ENCODE assay signal across 8 cellular contexts in genomic region chr14:20682435-20683124, GRCh38. TPM values are rescaled to one million over a fixed set of nuclear protein-coding genes. Genes with fewer than 3 reads are reported as not detected.
DNase-seq lines count a peak whose midpoint lies in the region; ATAC-seq and TF ChIP-seq lines count a peak whose summit lies in the region.

No MANE protein-coding gene starts in this region.

- peak overlapping the region; percentile 100 for H3K27ac ChIP-seq in GM23248
- H3K27ac ChIP-seq in SJCRH30: peak overlapping the region; percentile 79
- peak overlapping the region; percentile 98 to 100 for H3K27ac ChIP-seq in thoracic aorta

- CTCF ChIA-PET in activated naive CD4-positive, alpha-beta T cell treated with anti-CD3 and anti-CD28 coated beads for 36 hours (lab: Charles Lee): interaction anchor here (1.0 to 5.0 kb wide), 10 partner anchors 9 to 73 kb away, joined by 4 to 36 read pairs (median 13); no protein-coding TSS in a partner anchor

- peak overlapping the region; percentile 99 for H3K4me2 ChIP-seq in GM23248 (ENCODE audit: unreplicated experiment)

- H3K9me3 ChIP-seq in GM23248 (ENCODE audit: low read depth): no peaks in the 10 kb centered on the region
- H3K9me3 ChIP-seq in SJCRH30 (replicated peaks): no peaks in the 10 kb centered on the region
- no peaks in the 10 kb centered on the region for H3K9me3 ChIP-seq in thoracic aorta

- H3K36me3 Mint-ChIP-seq in activated naive CD4-positive, alpha-beta T cell treated with anti-CD3 and anti-CD28 coated beads for 36 hours (ENCODE audit: low read depth): no peaks in the 10 kb centered on the region
- H3K36me3 Mint-ChIP-seq in glutamatergic neuron (ENCODE audit: unreplicated experiment) (no peaks in the 10 kb centered on the region), osteocyte (ENCODE audit: unreplicated experiment) (no peaks in the 10 kb centered on the region)

- TF ChIP-seq CTCF in glutamatergic neuron (IDR thresholded peaks at IDR 0.05; ENCODE audit: partially characterized antibody, unreplicated experiment) (no peak), osteocyte (IDR thresholded peaks at IDR 0.05) (no peak), thoracic aorta (IDR thresholded peaks at IDR 0.05) (no peak)

- peaks cover 22% of the 10 kb centered on the region for H3K4me1 Mint-ChIP-seq in activated naive CD4-positive, alpha-beta T cell treated with anti-CD3 and anti-CD28 coated beads for 36 hours (ENCODE audit: low read depth)
- peaks cover 9% of the 10 kb centered on the region for H3K4me1 Mint-ChIP-seq in glutamatergic neuron (ENCODE audit: low read depth, unreplicated experiment)
- peaks cover 28% of the 10 kb centered on the region for H3K4me1 Mint-ChIP-seq in osteocyte (ENCODE audit: unreplicated experiment)

- no peaks in the 10 kb centered on the region for H3K36me3 ChIP-seq in GM23248 (ENCODE audit: low read depth)
- H3K36me3 ChIP-seq in SJCRH30: no peaks in the 10 kb centered on the region
- no peaks in the 10 kb centered on the region for H3K36me3 ChIP-seq in thoracic aorta

- H3K4me1 ChIP-seq in GM23248 (ENCODE audit: insufficient read depth) (peaks cover 24% of the 10 kb centered on the region), SJCRH30 (no peaks in the 10 kb centered on the region), thoracic aorta (ENCODE audit: control insufficient read depth in 1 of 2, low read depth in 2 of 2) (peaks cover 18 to 37% of the 10 kb centered on the region in 2 donors)

- H3K4me3 Mint-ChIP-seq in activated naive CD4-positive, alpha-beta T cell treated with anti-CD3 and anti-CD28 coated beads for 36 hours: no peak overlapping the region
- H3K4me3 Mint-ChIP-seq in glutamatergic neuron (ENCODE audit: unreplicated experiment) (no peak overlapping the region), osteocyte (ENCODE audit: unreplicated experiment) (no peak overlapping the region)

- in situ Hi-C loops in GM23248 (cut with MboI): no loop called here

- no peaks in the 10 kb centered on the region for H3K9me3 Mint-ChIP-seq in activated naive CD4-positive, alpha-beta T cell treated with anti-CD3 and anti-CD28 coated beads for 36 hours
- H3K9me3 Mint-ChIP-seq in glutamatergic neuron (ENCODE audit: unreplicated experiment): peaks cover 9% of the 10 kb centered on the region
- H3K9me3 Mint-ChIP-seq in osteocyte (ENCODE audit: unreplicated experiment): no peaks in the 10 kb centered on the region

- no peaks in the 10 kb centered on the region for H3K27me3 Mint-ChIP-seq in activated naive CD4-positive, alpha-beta T cell treated with anti-CD3 and anti-CD28 coated beads for 36 hours (ENCODE audit: low read depth)
- H3K27me3 Mint-ChIP-seq in glutamatergic neuron (ENCODE audit: unreplicated experiment): peaks cover 2% of the 10 kb centered on the region
- no peaks in the 10 kb centered on the region for H3K27me3 Mint-ChIP-seq in osteocyte (ENCODE audit: unreplicated experiment)

- intact Hi-C loops in activated naive CD4-positive, alpha-beta T cell treated with anti-CD3 and anti-CD28 coated beads for 36 hours (cut with micrococcal nuclease): loop anchor here (1.0 to 10.0 kb wide), 14 partner anchors 9 to 772 kb away; partner anchors contain the start of genes APEX1, CCNB1IP1, CHD8 and HNRNPC

- peak; percentile 96 for DNase-seq in EH (ENCODE audit: low read depth)
- DNase-seq in GM23248: peak; percentile 97
- DNase-seq in Kasumi-1 (lab: John Stamatoyannopoulos, UW): peak; percentile 76
- peak; percentile 82 to 90 for DNase-seq in SJCRH30
- DNase-seq in activated naive CD4-positive, alpha-beta T cell treated with anti-CD3 and anti-CD28 coated beads for 36 hours: peak; percentile 81
- DNase-seq in glutamatergic neuron: peak; percentile 81
- peak; percentile 93 for DNase-seq in osteocyte (ENCODE audit: extremely low spot score, unreplicated experiment)
- DNase-seq in thoracic aorta (ENCODE audit: low spot score): peak; percentile 61

- H2AFZ ChIP-seq in GM23248: peak overlapping the region; percentile 96

- 0 out of 2 replicates have a peak, but pooled peaks cover under 1% of the 10 kb centered on the region for H3K79me2 ChIP-seq in GM23248 (ENCODE audit: insufficient read depth)

- no peaks in the 10 kb centered on the region for H3K9me2 ChIP-seq in GM23248 (ENCODE audit: insufficient read depth)

- H4K20me1 ChIP-seq in GM23248 (ENCODE audit: insufficient read depth): no peaks in the 10 kb centered on the region

- no peak overlapping the region for H3K27ac Mint-ChIP-seq in activated naive CD4-positive, alpha-beta T cell treated with anti-CD3 and anti-CD28 coated beads for 36 hours
- H3K27ac Mint-ChIP-seq in glutamatergic neuron (ENCODE audit: unreplicated experiment) (no peak overlapping the region), osteocyte (ENCODE audit: unreplicated experiment) (no peak overlapping the region)

- ATAC-seq in thoracic aorta (ENCODE audit: insufficient number of reproducible peaks, low FRiP score, low read depth): peak; percentile 87

- H3K9ac ChIP-seq in GM23248: peak overlapping the region; percentile 99

- 1% methylated on average over 35 to 38 of the region's 40 CpGs for WGBS in GM23248 (ENCODE audit: low coverage in 1 of 2, low lambda C conversion rate in 2 of 2, missing lambda C conversion rate in 2 of 2), 2 experiments

- peaks cover 66% of the 10 kb centered on the region for H3F3A ChIP-seq in GM23248 (ENCODE audit: insufficient read depth)

- H3K27me3 ChIP-seq in GM23248 (replicated peaks; ENCODE audit: insufficient read depth) (no peaks in the 10 kb centered on the region), SJCRH30 (no peaks in the 10 kb centered on the region), thoracic aorta (replicated peaks; ENCODE audit: insufficient read depth) (no peaks in the 10 kb centered on the region)

- H3K4me3 ChIP-seq in GM23248 (peak overlapping the region; percentile 95), SJCRH30 (peak overlapping the region; percentile 77), thoracic aorta (peak overlapping the region; percentile 86)

RNA-seq across cellular contexts. Expression of gene RNASE4, which starts 1.8 kb away (rescaled TPM):
- 21.6 and 35.9 TPM in 2 replicates for total RNA-seq in GM23248 (2014; rRNA removed; shearing (Covaris generic))
- 24.4 and 37.9 TPM in 2 replicates for polyA plus RNA-seq in GM23248 (2016; fragmentation: Nextera tagmentation; extraction: Ambion mirVana)
- total RNA-seq in SJCRH30 (2014; rRNA removed; shearing (Covaris generic)): 0.69 and 0.71 TPM in 2 replicates
- total RNA-seq in activated naive CD4-positive, alpha-beta T cell treated with anti-CD3 and anti-CD28 coated beads for 36 hours: under 1 TPM in 1 of 2 experiments, not detected in 1; 0.19 TPM
- total RNA-seq in glutamatergic neuron (ENCODE audit: unreplicated experiment) (1.7 TPM), osteocyte (17.2 and 17.8 TPM in 2 replicates), thoracic aorta (10 to 100 TPM; 45.6 to 66.4 TPM)

RNA-seq across cellular contexts. Expression of gene ANG, which starts 6.0 kb away (rescaled TPM):
- total RNA-seq in GM23248 (2014; rRNA removed; shearing (Covaris generic)): 3.6 and 3.8 TPM in 2 replicates
- 11.9 and 12.2 TPM in 2 replicates for polyA plus RNA-seq in GM23248 (2016; fragmentation: Nextera tagmentation; extraction: Ambion mirVana)
- 0.49 and 0.79 TPM in 2 replicates for total RNA-seq in SJCRH30 (2014; rRNA removed; shearing (Covaris generic))
- under 1 TPM; 0.27 to 0.38 TPM for total RNA-seq in activated naive CD4-positive, alpha-beta T cell treated with anti-CD3 and anti-CD28 coated beads for 36 hours
- 1.7 TPM for total RNA-seq in glutamatergic neuron (ENCODE audit: unreplicated experiment)
- total RNA-seq in osteocyte: 7.4 and 8.6 TPM in 2 replicates
- total RNA-seq in thoracic aorta: 10 to 100 TPM; 13.5 to 15.7 TPM

RNA-seq across cellular contexts. Expression of gene OR6S1, which starts 41.1 kb away (rescaled TPM):
- not detected in 2 replicates for total RNA-seq in GM23248 (2014; rRNA removed; shearing (Covaris generic))
- not detected in 2 replicates for polyA plus RNA-seq in GM23248 (2016; fragmentation: Nextera tagmentation; extraction: Ambion mirVana)
- not detected in 2 replicates for total RNA-seq in SJCRH30 (2014; rRNA removed; shearing (Covaris generic))
- total RNA-seq in activated naive CD4-positive, alpha-beta T cell treated with anti-CD3 and anti-CD28 coated beads for 36 hours: not detected
- total RNA-seq in glutamatergic neuron (ENCODE audit: unreplicated experiment) (not detected), osteocyte (not detected in 2 replicates), thoracic aorta (not detected)

Comparison
In these comparisons a context has a peak if more than half of its experiments do, and no peak if none do; other contexts are left out.
1. Peak in every context shown above with its lines: DNase-seq, ATAC-seq, H3K4me3 ChIP-seq and H3K27ac ChIP-seq.